1 cellular context compared by ENCODE assay signal in genomic region chr18:35581555-35582309, GRCh38.
TF ChIP-seq lines count a peak whose summit lies in the region.

GALNT1 (plus strand) TSS chr18:35581740; CDS start chr18:35654663, 72,923 bp downstream.

TF ChIP-seq in K562, 482 proteins besides CTCF, POLR2A, EP300 and RAD21 (continued from another document):
- TF ChIP-seq E2F6 (IDR thresholded peaks at IDR 0.05; ENCODE audit: borderline replicate concordance in 1 of 2, extremely low read depth in 1 of 2, insufficient read depth in 1 of 2, insufficient read length in 1 of 2, low read depth in 1 of 2, low read length in 1 of 2, poor library complexity in 1 of 2, severe bottlenecking in 1 of 2) (no peak), SFPQ (IDR thresholded peaks at IDR 0.05; ENCODE audit: low read depth, low read length) (no peak), ZNF277 (CRISPR knock-in tag; IDR thresholded peaks at IDR 0.05; ENCODE audit: borderline replicate concordance) (no peak), CGGBP1 (CRISPR knock-in tag; IDR thresholded peaks at IDR 0.05) (no peak), RBBP5 (IDR thresholded peaks at IDR 0.05; ENCODE audit: borderline replicate concordance, insufficient read depth, low read length, poor library complexity, severe bottlenecking) (no peak), SPI1 (IDR thresholded peaks at IDR 0.05; ENCODE audit: borderline replicate concordance, low read depth, low read length) (no peak), RBFOX2 (IDR thresholded peaks at IDR 0.05; ENCODE audit: low read depth, low read length) (peak; percentile 55), THRA (IDR thresholded peaks at IDR 0.05) (no peak), HEY1 (CRISPR knock-in tag; IDR thresholded peaks at IDR 0.05; ENCODE audit: borderline replicate concordance) (no peak), ZBTB7A (IDR thresholded peaks at IDR 0.05; ENCODE audit: borderline replicate concordance, control insufficient read depth, low read depth, low read length) (peak; percentile 64; the same call in 1 of the 2 replicates), ZNF282 (CRISPR knock-in tag; IDR thresholded peaks at IDR 0.05) (no peak), STAT5A (IDR thresholded peaks at IDR 0.05; ENCODE audit: borderline replicate concordance, low read length) (no peak), VEZF1 (CRISPR knock-in tag; IDR thresholded peaks at IDR 0.05) (0 out of 2 replicates have a peak, but pooled peaks have one; percentile 8), KDM2B (CRISPR knock-in tag; IDR thresholded peaks at IDR 0.05) (peak; percentile 45; the same call in 1 of the 2 replicates), MLLT1 (IDR thresholded peaks at IDR 0.05) (no peak), CBFA2T2 (conservative IDR thresholded peaks at IDR 0.05) (no peak), DDX20 (tag; IDR thresholded peaks at IDR 0.05; ENCODE audit: low read depth) (no peak)
TF ChIP-seq in K562: peak in this region for 13.
